Comparison of ENCODE assay signal across 1 cellular context in genomic region chr13:24322470-24322869, GRCh38.
TF ChIP-seq lines count a peak whose summit lies in the region.

No MANE protein-coding gene starts in this region.

TF ChIP-seq in HEK293, 187 proteins besides CTCF, POLR2A, EP300 and RAD21:
- TF ChIP-seq ZNF654 (tag by site-specific recombination; IDR thresholded peaks at IDR 0.05; ENCODE audit: low read depth), result peak; percentile 41
